In genomic region chr2:74516070-74516633, GRCh38 we compare ENCODE assay signal across 9 cellular contexts. TPM values are rescaled to one million over a fixed set of nuclear protein-coding genes. Genes with fewer than 3 reads are reported as not detected.
A peak's percentile ranks its signal among the peaks of the same experiment; 100 is the strongest.
DNase-seq lines count a peak whose midpoint lies in the region; ATAC-seq and TF ChIP-seq lines count a peak whose summit lies in the region.
"Had no signal": no experiment of that assay in that cellular context is flagged by ENCODE, and none has a peak within 500 bp of the region (broad histone marks: within the 10 kb centered on the region; RNA-seq: fewer than 3 reads in every experiment).

No MANE protein-coding gene starts in this region.

- DNase-seq in ELF-1 (ENCODE audit: low read depth, low spot score) = peak; percentile 85
- peak; percentile 63 for DNase-seq in activated effector memory CD4-positive, alpha-beta T cell treated with Interleukin-2 at 50 U/mL for 16 hours
- DNase-seq in Right ventricle myocardium superior = peak; percentile 85
- peak; percentile 37 for DNase-seq in progenitor cell of endocrine pancreas (ENCODE audit: low spot score, unreplicated experiment)
- DNase-seq in vagina (ENCODE audit: extremely low spot score in 2 of 2) = no peak
- DNase-seq in inferior parietal cortex (ENCODE audit: extremely low spot score) = no peak
- DNase-seq in kidney glomerular epithelial cell (lab: John Stamatoyannopoulos, UW) = no peak

- intact Hi-C loops in Right ventricle myocardium superior (cut with DNase I) = no loop called here
- intact Hi-C loops in vagina (cut with DNase I) = no loop called here

- H3K4me1 ChIP-seq in HUES6 (ENCODE audit: control insufficient read depth, insufficient read depth, low read length) = peaks cover 20% of the 10 kb centered on the region
- peaks cover 30% of the 10 kb centered on the region for H3K4me1 ChIP-seq in vagina

- no peak for TF ChIP-seq CTCF in progenitor cell of endocrine pancreas (IDR thresholded peaks at IDR 0.05; ENCODE audit: unreplicated experiment)
- no peak for TF ChIP-seq CTCF in vagina (IDR thresholded peaks at IDR 0.05)

- ATAC-seq in Right ventricle myocardium superior (ENCODE audit: poor library complexity) = peak; percentile 88

- H3K4me3 ChIP-seq in HUES6 (ENCODE audit: low read depth, low read length) (peak overlapping the region; percentile 57), vagina (peak overlapping the region; percentile 29 to 42)

- H3K36me3 ChIP-seq in HUES6 (ENCODE audit: control insufficient read depth, insufficient read depth, low read length) = no peaks in the 10 kb centered on the region
- H3K36me3 ChIP-seq in vagina = no peaks in the 10 kb centered on the region

- H3K9me3 ChIP-seq in HUES6 (ENCODE audit: control insufficient read depth, insufficient read depth, low read depth, low read length) = peaks cover 3% of the 10 kb centered on the region; the same call in 1 of the 2 replicates
- no peaks in the 10 kb centered on the region for H3K9me3 ChIP-seq in vagina

- peaks cover 98% of the 10 kb centered on the region for H3K27me3 ChIP-seq in HUES6 (ENCODE audit: control insufficient read depth, insufficient read depth, low read length)
- peaks cover 41% of the 10 kb centered on the region for H3K27me3 ChIP-seq in vagina

- H3K4me1 Mint-ChIP-seq in progenitor cell of endocrine pancreas (ENCODE audit: low read depth) = peaks cover 4% of the 10 kb centered on the region

- no peaks in the 10 kb centered on the region for H3K36me3 Mint-ChIP-seq in progenitor cell of endocrine pancreas (ENCODE audit: insufficient read depth)

- no peak overlapping the region for H3K4me3 Mint-ChIP-seq in progenitor cell of endocrine pancreas (ENCODE audit: low read depth)

- H3K27ac ChIP-seq in HUES6 (ENCODE audit: low read depth, low read length) (no peak overlapping the region), vagina (no peak overlapping the region)

- no peak overlapping the region for H3K27ac Mint-ChIP-seq in progenitor cell of endocrine pancreas

- H3K27me3 Mint-ChIP-seq in progenitor cell of endocrine pancreas = peaks cover 85% of the 10 kb centered on the region

- no peak overlapping the region for H3K9ac ChIP-seq in HUES6 (ENCODE audit: low read length)

- no peak for TF ChIP-seq POLR2A in vagina (IDR thresholded peaks at IDR 0.05)

- no peaks in the 10 kb centered on the region for H3K9me3 Mint-ChIP-seq in progenitor cell of endocrine pancreas (ENCODE audit: low read depth)

RNA-seq across cellular contexts. Expression of gene TLX2, which starts 1.9 kb away (rescaled TPM):
- total RNA-seq in Right ventricle myocardium superior (not detected), progenitor cell of endocrine pancreas (0.33 TPM in 1 of 2 replicates, not detected in the other), vagina (6.6 TPM)
- total RNA-seq: dermis microvascular lymphatic vessel endothelial cell had no signal

RNA-seq across cellular contexts. Expression of gene PCGF1, which starts 8.7 kb away (rescaled TPM):
- total RNA-seq in Right ventricle myocardium superior (20.3 TPM), progenitor cell of endocrine pancreas (23.3 and 24.4 TPM in 2 replicates), vagina (14.7 TPM)

RNA-seq across cellular contexts. Expression of gene DQX1, which starts 9.9 kb away (rescaled TPM):
- total RNA-seq in Right ventricle myocardium superior = not detected
- total RNA-seq in progenitor cell of endocrine pancreas = 1.5 and 1.7 TPM in 2 replicates
- 9.6 TPM for total RNA-seq in vagina
- total RNA-seq: dermis microvascular lymphatic vessel endothelial cell had no signal

RNA-seq across cellular contexts. Expression of gene AUP1, which starts 13.4 kb away (rescaled TPM):
- total RNA-seq in Right ventricle myocardium superior (43.2 TPM), progenitor cell of endocrine pancreas (110 and 115 TPM in 2 replicates), vagina (124 TPM)

RNA-seq across cellular contexts. Expression of gene HTRA2, which starts 13.6 kb away (rescaled TPM):
- total RNA-seq in Right ventricle myocardium superior (28.5 TPM), progenitor cell of endocrine pancreas (35.9 and 41.9 TPM in 2 replicates), vagina (24.3 TPM)

Comparison
In these comparisons a context has a peak if more than half of its experiments do, and no peak if none do; other contexts are left out.
1. DNase-seq: peak in ELF-1 (single experiment), activated effector memory CD4-positive, alpha-beta T cell treated with Interleukin-2 at 50 U/mL for 16 hours (single experiment), Right ventricle myocardium superior (single experiment) and progenitor cell of endocrine pancreas (single experiment); none in vagina (0 of 2), inferior parietal cortex (single experiment) and kidney glomerular epithelial cell (single experiment).